ENCODE assay signal across 21 cellular contexts in the genomic region with DNA sequence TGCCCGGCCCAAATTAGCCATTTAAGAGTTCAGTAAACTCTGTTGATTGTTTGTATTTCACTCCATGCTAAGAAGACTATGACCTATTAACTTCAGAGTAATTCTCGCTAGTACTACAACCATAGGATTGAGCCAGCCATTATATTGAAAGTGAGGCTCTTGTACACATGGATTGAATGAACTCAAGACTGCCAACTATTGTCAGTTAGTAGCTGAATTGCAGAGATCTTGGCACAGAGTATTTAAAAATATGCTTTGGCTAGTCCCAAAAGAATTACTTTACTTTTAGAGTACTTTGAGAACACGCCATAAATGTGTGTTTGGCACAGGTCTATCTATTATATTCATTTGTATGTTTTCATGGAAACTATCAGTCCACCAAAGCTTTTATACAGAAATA.
DNase-seq lines count a peak whose midpoint lies in the region; ATAC-seq and TF ChIP-seq lines count a peak whose summit lies in the region.
"Had no signal": no experiment of that assay in that cellular context is flagged by ENCODE, and none has a peak within 500 bp of the region (broad histone marks: within the 10 kb centered on the region; RNA-seq: fewer than 3 reads in every experiment).

No MANE protein-coding gene starts in this region.

- no peaks in the 10 kb centered on the region for H3K36me3 ChIP-seq in brain microvascular endothelial cell (replicated peaks)
- H3K36me3 ChIP-seq: heart right ventricle had no signal

- DNase-seq in A172 (ENCODE audit: low spot score) (peak; percentile 17), HFFc6 (no peak), brain microvascular endothelial cell (no peak), fibroblast of the conjunctiva (ENCODE audit: low read depth) (peak; percentile 68), immature natural killer cell (no peak), NCI-H446 treated with DMSO at 0.1 percent for 48 hours (lab: John Stamatoyannopoulos, UW) (no peak), NCI-H748 treated with DMSO at 0.1 percent for 48 hours (lab: John Stamatoyannopoulos, UW) (no peak)
- DNase-seq: activated CD4-positive, alpha-beta T cell treated with anti-CD3 and anti-CD28 coated beads, Interleukin-2, amount 10 ng/mL, durations not matched to agents 7 days and 5 days; CD4-positive, CD25-positive, alpha-beta regulatory T cell; dorsolateral prefrontal cortex; GF-D8; GOT3; heart right ventricle; NCI-H1694 treated with DMSO at 0.1 percent for 48 hours; stimulated activated CD4-positive, alpha-beta T cell treated with anti-CD3 and anti-CD28 coated beads, Interleukin-15, amount 100 ng/mL, for 24 hours; T-helper 2 cell had no signal

- H3K4me1 Mint-ChIP-seq in HFFc6 (ENCODE audit: low read depth) (peaks cover 73% of the 10 kb centered on the region), immature natural killer cell (no peaks in the 10 kb centered on the region)
- no peaks in the 10 kb centered on the region for H3K4me1 Mint-ChIP-seq in stimulated activated memory B cell treated with anti-CD40 and anti-IgM and Interleukin-4, amounts not matched to agents 10 μg/mL and 1 μg/mL and 100 μg/mL, for 72 hours
- H3K4me1 Mint-ChIP-seq: activated CD4-positive, alpha-beta T cell treated with anti-CD3 and anti-CD28 coated beads, Interleukin-2, amount 10 ng/mL, durations not matched to agents 7 days and 5 days; activated T-helper 17 cell treated with anti-CD3 and anti-CD28 coated beads, Interleukin-2, amount 50 U/mL, for 72 hours; CD4-positive, CD25-positive, alpha-beta regulatory T cell had no signal

- no peak; the same call in 1 of the 2 replicates for TF ChIP-seq CTCF in HFFc6 (IDR thresholded peaks at IDR 0.05)
- TF ChIP-seq CTCF in brain microvascular endothelial cell (IDR thresholded peaks at IDR 0.05; ENCODE audit: low read depth, low read length, missing control alignments) = no peak

- H3K27ac ChIP-seq in brain microvascular endothelial cell = peak overlapping the region; percentile 91

- H3K4me3 Mint-ChIP-seq in HFFc6 = peak overlapping the region; percentile 31
- no peak overlapping the region for H3K4me3 Mint-ChIP-seq in stimulated activated memory B cell treated with anti-CD40 and anti-IgM and Interleukin-4, amounts not matched to agents 10 μg/mL and 1 μg/mL and 100 μg/mL, for 72 hours
- H3K4me3 Mint-ChIP-seq in immature natural killer cell = no peak overlapping the region
- H3K4me3 Mint-ChIP-seq: activated CD4-positive, alpha-beta T cell treated with anti-CD3 and anti-CD28 coated beads, Interleukin-2, amount 10 ng/mL, durations not matched to agents 7 days and 5 days; activated naive CD8-positive, alpha-beta T cell; activated T-helper 17 cell treated with anti-CD3 and anti-CD28 coated beads, Interleukin-2, amount 50 U/mL, for 72 hours; CD4-positive, CD25-positive, alpha-beta regulatory T cell had no signal

- no peaks in the 10 kb centered on the region for H3K27me3 ChIP-seq in brain microvascular endothelial cell (replicated peaks)
- H3K27me3 ChIP-seq: dorsolateral prefrontal cortex, heart right ventricle had no signal

- H3K36me3 Mint-ChIP-seq in HFFc6 (ENCODE audit: low read depth) (peaks cover 5% of the 10 kb centered on the region; the same call in 1 of the 2 replicates), immature natural killer cell (no peaks in the 10 kb centered on the region)
- no peaks in the 10 kb centered on the region for H3K36me3 Mint-ChIP-seq in stimulated activated memory B cell treated with anti-CD40 and anti-IgM and Interleukin-4, amounts not matched to agents 10 μg/mL and 1 μg/mL and 100 μg/mL, for 72 hours
- H3K36me3 Mint-ChIP-seq: activated naive CD8-positive, alpha-beta T cell; CD4-positive, CD25-positive, alpha-beta regulatory T cell had no signal

- in situ Hi-C loops in brain microvascular endothelial cell (cut with HindIII; ENCODE audit: low pct_ligation_motif_present, low sequenced_read_pairs) = no loop called here

- no peak for ATAC-seq in stimulated activated memory B cell treated with anti-CD40 and anti-IgM and Interleukin-4, amounts not matched to agents 10 μg/mL and 1 μg/mL and 100 μg/mL, for 72 hours
- ATAC-seq: activated T-helper 17 cell treated with anti-CD3 and anti-CD28 coated beads, Interleukin-2, amount 50 U/mL, for 72 hours; K562 had no signal

- H3K4me3 ChIP-seq in brain microvascular endothelial cell (ENCODE audit: low read depth, low read length) = no peak overlapping the region
- H3K4me3 ChIP-seq: dorsolateral prefrontal cortex, heart right ventricle, K562, lung had no signal

- H3K27ac Mint-ChIP-seq in HFFc6 (peak overlapping the region; percentile 82), immature natural killer cell (no peak overlapping the region)
- H3K27ac Mint-ChIP-seq in stimulated activated memory B cell treated with anti-CD40 and anti-IgM and Interleukin-4, amounts not matched to agents 10 μg/mL and 1 μg/mL and 100 μg/mL, for 72 hours = no peak overlapping the region
- H3K27ac Mint-ChIP-seq: activated CD4-positive, alpha-beta T cell treated with anti-CD3 and anti-CD28 coated beads, Interleukin-2, amount 10 ng/mL, durations not matched to agents 7 days and 5 days; activated naive CD8-positive, alpha-beta T cell; activated T-helper 17 cell treated with anti-CD3 and anti-CD28 coated beads, Interleukin-2, amount 50 U/mL, for 72 hours; CD4-positive, CD25-positive, alpha-beta regulatory T cell had no signal

- H3K9me3 Mint-ChIP-seq in HFFc6 = no peaks in the 10 kb centered on the region
- H3K9me3 Mint-ChIP-seq in stimulated activated memory B cell treated with anti-CD40 and anti-IgM and Interleukin-4, amounts not matched to agents 10 μg/mL and 1 μg/mL and 100 μg/mL, for 72 hours = no peaks in the 10 kb centered on the region
- H3K9me3 Mint-ChIP-seq in immature natural killer cell = peaks cover 0 to 22% (median 1%) of the 10 kb centered on the region in 6 donors
- H3K9me3 Mint-ChIP-seq: activated CD4-positive, alpha-beta T cell treated with anti-CD3 and anti-CD28 coated beads, Interleukin-2, amount 10 ng/mL, durations not matched to agents 7 days and 5 days; activated T-helper 17 cell treated with anti-CD3 and anti-CD28 coated beads, Interleukin-2, amount 50 U/mL, for 72 hours had no signal

- no peaks in the 10 kb centered on the region for H3K27me3 Mint-ChIP-seq in HFFc6 (ENCODE audit: insufficient read depth)
- H3K27me3 Mint-ChIP-seq in stimulated activated memory B cell treated with anti-CD40 and anti-IgM and Interleukin-4, amounts not matched to agents 10 μg/mL and 1 μg/mL and 100 μg/mL, for 72 hours = no peaks in the 10 kb centered on the region
- peaks cover 0 to 2% (median 0%) of the 10 kb centered on the region in 3 donors for H3K27me3 Mint-ChIP-seq in immature natural killer cell (ENCODE audit: low read depth in 3 of 3)
- H3K27me3 Mint-ChIP-seq: activated CD4-positive, alpha-beta T cell treated with anti-CD3 and anti-CD28 coated beads, Interleukin-2, amount 10 ng/mL, durations not matched to agents 7 days and 5 days; activated T-helper 17 cell treated with anti-CD3 and anti-CD28 coated beads, Interleukin-2, amount 50 U/mL, for 72 hours; CD4-positive, CD25-positive, alpha-beta regulatory T cell had no signal

Comparison
In these comparisons a context has a peak if more than half of its experiments do, and no peak if none do; other contexts are left out.
1. DNase-seq: peak in A172 (single experiment) and fibroblast of the conjunctiva (single experiment); none in HFFc6 (single experiment), brain microvascular endothelial cell (single experiment), immature natural killer cell (0 of 3), NCI-H446 treated with DMSO at 0.1 percent for 48 hours (single experiment) and NCI-H748 treated with DMSO at 0.1 percent for 48 hours (single experiment).